In genomic region chr15:79872358-79873017, GRCh38 we compare ENCODE assay signal across 10 cellular contexts. TPM values are rescaled to one million over a fixed set of nuclear protein-coding genes. Genes with fewer than 3 reads are reported as not detected.
DNase-seq lines count a peak whose midpoint lies in the region; ATAC-seq and TF ChIP-seq lines count a peak whose summit lies in the region.
"Had no signal": no experiment of that assay in that cellular context is flagged by ENCODE, and none has a peak within 500 bp of the region (broad histone marks: within the 10 kb centered on the region; RNA-seq: fewer than 3 reads in every experiment).

No MANE protein-coding gene starts in this region.

- H3K27ac Mint-ChIP-seq in activated T-cell treated with anti-CD3 and anti-CD28 coated beads, Interleukin-2, amount 50 U/mL, for 72 hours = no peak overlapping the region
- H3K27ac Mint-ChIP-seq in T-cell = peak overlapping the region; percentile 64 to 78
- H3K27ac Mint-ChIP-seq in stimulated activated memory B cell treated with anti-CD40 and anti-IgM and Interleukin-4, amounts not matched to agents 10 μg/mL and 1 μg/mL and 100 μg/mL, for 72 hours = peak overlapping the region; percentile 40

- no peak for TF ChIP-seq CTCF in esophagus muscularis mucosa (IDR thresholded peaks at IDR 0.05)

- peaks cover 37% of the 10 kb centered on the region for H3K4me1 Mint-ChIP-seq in activated T-cell treated with anti-CD3 and anti-CD28 coated beads, Interleukin-2, amount 50 U/mL, for 72 hours (ENCODE audit: low read depth)
- H3K4me1 Mint-ChIP-seq in T-cell = peaks cover 27 to 38% (median 34%) of the 10 kb centered on the region in 3 donors
- peaks cover 12% of the 10 kb centered on the region for H3K4me1 Mint-ChIP-seq in stimulated activated memory B cell treated with anti-CD40 and anti-IgM and Interleukin-4, amounts not matched to agents 10 μg/mL and 1 μg/mL and 100 μg/mL, for 72 hours

- no peak for TF ChIP-seq POLR2A in esophagus muscularis mucosa (IDR thresholded peaks at IDR 0.05; ENCODE audit: low read depth)

- no peak overlapping the region for H3K27ac ChIP-seq in effector memory CD4-positive, alpha-beta T cell (ENCODE audit: insufficient read depth, low read length, poor library complexity, severe bottlenecking)
- H3K27ac ChIP-seq in esophagus muscularis mucosa (replicated peaks in 1 of 4) = no peak overlapping the region

- DNase-seq in activated T-cell treated with anti-CD3 and anti-CD28 coated beads, Interleukin-2, amount 50 U/mL, for 72 hours = peak in 1 of 2 donors; percentile 15
- DNase-seq in activated T-cell treated with anti-CD3 and anti-CD28 coated beads for 4 hours = no peak
- peak in 28 of 34 experiments; percentile 5 to 55 (median 28) for DNase-seq in T-cell
- peak; percentile 36 to 49 (median 37) for DNase-seq in effector memory CD4-positive, alpha-beta T cell
- DNase-seq in ecto neural progenitor cell (ENCODE audit: low spot score) = no peak
- DNase-seq in esophagus muscularis mucosa (ENCODE audit: extremely low spot score) = no peak
- DNase-seq: NCI-H1105 had no signal

- H3K9me3 ChIP-seq in effector memory CD4-positive, alpha-beta T cell (ENCODE audit: control insufficient read depth, low read length) = peaks cover 6% of the 10 kb centered on the region
- H3K9me3 ChIP-seq in esophagus muscularis mucosa = peaks cover 0 to 22% (median 17%) of the 10 kb centered on the region in 4 donors

- peaks cover 5 to 9% of the 10 kb centered on the region in 2 donors for H3K9me3 Mint-ChIP-seq in activated T-cell treated with anti-CD3 and anti-CD28 coated beads, Interleukin-2, amount 50 U/mL, for 72 hours
- peaks cover 10 to 32% (median 16%) of the 10 kb centered on the region in 3 donors for H3K9me3 Mint-ChIP-seq in T-cell
- H3K9me3 Mint-ChIP-seq in stimulated activated memory B cell treated with anti-CD40 and anti-IgM and Interleukin-4, amounts not matched to agents 10 μg/mL and 1 μg/mL and 100 μg/mL, for 72 hours = peaks cover 11% of the 10 kb centered on the region

- peaks cover 7% of the 10 kb centered on the region for H3K4me1 ChIP-seq in effector memory CD4-positive, alpha-beta T cell (ENCODE audit: control insufficient read depth, insufficient read depth, low read length, poor library complexity, severe bottlenecking)
- H3K4me1 ChIP-seq in esophagus muscularis mucosa = no peaks in the 10 kb centered on the region

- peak overlapping the region in 1 of 2 donors; percentile 28 for H3K4me3 Mint-ChIP-seq in activated T-cell treated with anti-CD3 and anti-CD28 coated beads, Interleukin-2, amount 50 U/mL, for 72 hours
- H3K4me3 Mint-ChIP-seq in T-cell = peak overlapping the region; percentile 15 to 37 (median 22)
- no peak overlapping the region for H3K4me3 Mint-ChIP-seq in stimulated activated memory B cell treated with anti-CD40 and anti-IgM and Interleukin-4, amounts not matched to agents 10 μg/mL and 1 μg/mL and 100 μg/mL, for 72 hours

- POLR2A ChIA-PET in T-cell (lab: Charles Lee) = no interaction called here

- intact Hi-C loops in esophagus muscularis mucosa (cut with DNase I) = no loop called here

- peak; percentile 50 to 64 for ATAC-seq in activated T-cell treated with anti-CD3 and anti-CD28 coated beads, Interleukin-2, amount 50 U/mL, for 72 hours (replicated peaks in 1 of 2)
- peak; percentile 34 to 91 (median 58) for ATAC-seq in T-cell (replicated peaks in 1 of 4)
- peak; percentile 41 for ATAC-seq in stimulated activated memory B cell treated with anti-CD40 and anti-IgM and Interleukin-4, amounts not matched to agents 10 μg/mL and 1 μg/mL and 100 μg/mL, for 72 hours
- no peak for ATAC-seq in GM19035 (IDR thresholded peaks at IDR 0.05; ENCODE audit: unreplicated experiment)
- ATAC-seq: sciatic nerve had no signal

- H3K27me3 Mint-ChIP-seq in activated T-cell treated with anti-CD3 and anti-CD28 coated beads, Interleukin-2, amount 50 U/mL, for 72 hours (ENCODE audit: low read depth) = no peaks in the 10 kb centered on the region
- H3K27me3 Mint-ChIP-seq in T-cell = no peaks in the 10 kb centered on the region
- no peaks in the 10 kb centered on the region for H3K27me3 Mint-ChIP-seq in stimulated activated memory B cell treated with anti-CD40 and anti-IgM and Interleukin-4, amounts not matched to agents 10 μg/mL and 1 μg/mL and 100 μg/mL, for 72 hours

- peaks cover 10% of the 10 kb centered on the region for H3K36me3 ChIP-seq in effector memory CD4-positive, alpha-beta T cell (ENCODE audit: control insufficient read depth, insufficient read depth, low read length)
- H3K36me3 ChIP-seq in esophagus muscularis mucosa = peaks cover 0 to 35% (median 15%) of the 10 kb centered on the region in 4 donors

- no peak for TF ChIP-seq EP300 in esophagus muscularis mucosa (IDR thresholded peaks at IDR 0.05)

- WGBS in esophagus muscularis mucosa = 86% methylated on average over 8 of the region's 8 CpGs

- H3K27me3 ChIP-seq in effector memory CD4-positive, alpha-beta T cell (replicated peaks; ENCODE audit: control insufficient read depth, insufficient read depth, low read length, poor library complexity, severe bottlenecking) = no peaks in the 10 kb centered on the region
- no peaks in the 10 kb centered on the region for H3K27me3 ChIP-seq in esophagus muscularis mucosa

- H3K36me3 Mint-ChIP-seq in activated T-cell treated with anti-CD3 and anti-CD28 coated beads, Interleukin-2, amount 50 U/mL, for 72 hours (ENCODE audit: insufficient read depth in 2 of 2) = peaks cover 26 to 54% of the 10 kb centered on the region in 2 donors
- H3K36me3 Mint-ChIP-seq in T-cell = peaks cover 78% of the 10 kb centered on the region
- peaks cover 83% of the 10 kb centered on the region for H3K36me3 Mint-ChIP-seq in stimulated activated memory B cell treated with anti-CD40 and anti-IgM and Interleukin-4, amounts not matched to agents 10 μg/mL and 1 μg/mL and 100 μg/mL, for 72 hours

- CTCF ChIA-PET in T-cell (lab: Charles Lee) = interaction anchor here in 1 of 2 donors (1.1 to 2.2 kb wide), 2 partner anchors 19 kb away, joined by 4 to 6 read pairs; no protein-coding TSS in a partner anchor

- H3K4me3 ChIP-seq in effector memory CD4-positive, alpha-beta T cell (ENCODE audit: insufficient read depth, low read depth, low read length, poor library complexity, severe bottlenecking) = no peak overlapping the region
- no peak overlapping the region for H3K4me3 ChIP-seq in esophagus muscularis mucosa

RNA-seq across cellular contexts. Expression of gene MTHFS, which starts 24.3 kb away (rescaled TPM):
- 10 to 100 TPM; 32.5 to 38.1 TPM for total RNA-seq in activated T-cell treated with anti-CD3 and anti-CD28 coated beads, Interleukin-2, amount 50 U/mL, for 72 hours
- 10 to 100 TPM; 13.2 to 31.6 (median 27.3) TPM for total RNA-seq in T-cell
- 10 to 100 TPM in 2 of 4 donors, 1 to 10 TPM in 2; 8.8 to 21.2 (median 13.1) TPM for total RNA-seq in esophagus muscularis mucosa

Comparison
In these comparisons a context has a peak if more than half of its experiments do, and no peak if none do; other contexts are left out.
1. DNase-seq: peak in T-cell (28 of 34) and effector memory CD4-positive, alpha-beta T cell (3 of 3); none in activated T-cell treated with anti-CD3 and anti-CD28 coated beads for 4 hours (single experiment), ecto neural progenitor cell (single experiment) and esophagus muscularis mucosa (single experiment).